In genomic region chr13:27922974-27923612, GRCh38 we compare ENCODE assay signal across 33 cellular contexts. TPM values are rescaled to one million over a fixed set of nuclear protein-coding genes. Genes with fewer than 3 reads are reported as not detected.
A peak's percentile ranks its signal among the peaks of the same experiment; 100 is the strongest.
DNase-seq lines count a peak whose midpoint lies in the region; ATAC-seq, FAIRE-seq and TF ChIP-seq lines count a peak whose summit lies in the region.
"Had no signal": no experiment of that assay in that cellular context is flagged by ENCODE, and none has a peak within 500 bp of the region (broad histone marks: within the 10 kb centered on the region; RNA-seq: fewer than 3 reads in every experiment).

No MANE protein-coding gene starts in this region.

- H2AFZ ChIP-seq in GM23338: no peak overlapping the region

- TF ChIP-seq POLR2A in Peyer's patch (IDR thresholded peaks at IDR 0.05): no peak

- H4K20me1 ChIP-seq in GM23338 (replicated peaks; ENCODE audit: insufficient read depth): peaks cover 55% of the 10 kb centered on the region

- no peaks in the 10 kb centered on the region for H3K9me3 Mint-ChIP-seq in activated CD8-positive, alpha-beta T cell treated with anti-CD3 and anti-CD28 coated beads, Interleukin-2, amount 10 ng/mL, durations not matched to agents 7 days and 5 days (ENCODE audit: insufficient read depth)
- no peaks in the 10 kb centered on the region for H3K9me3 Mint-ChIP-seq in activated CD8-positive, alpha-beta T cell treated with anti-CD3 and anti-CD28 coated beads for 36 hours
- H3K9me3 Mint-ChIP-seq in GM23338 (peaks cover 8% of the 10 kb centered on the region; the same call in 1 of the 3 replicates), endodermal cell (no peaks in the 10 kb centered on the region)
- H3K9me3 Mint-ChIP-seq: activated naive CD4-positive, alpha-beta T cell treated with anti-CD3 and anti-CD28 coated beads, Interleukin-2, amount 50 U/mL, for 72 hours; T-helper 1 cell treated with Interleukin-12 subunit alpha and Interleukin-12 subunit beta and Interleukin-4 antibody, amounts not matched to agents 30 μg/mL and 1 μg/mL, for 36 hours had no signal

- no peak for FAIRE-seq in pancreas (lab: Jason Lieb, UNC)
- FAIRE-seq: A204.1 had no signal

- H3K27ac ChIP-seq in GM23338 (ENCODE audit: low read depth): no peak overlapping the region
- no peak overlapping the region for H3K27ac ChIP-seq in endodermal cell (ENCODE audit: low read depth, low read length)
- H3K27ac ChIP-seq in pancreas: peak overlapping the region; percentile 32 to 87 (median 80)
- no peak overlapping the region for H3K27ac ChIP-seq in Peyer's patch
- H3K27ac ChIP-seq: heart right ventricle, right atrium auricular region, RWPE1, SK-N-MC, testis, uterus had no signal

- peaks cover 51% of the 10 kb centered on the region for H3F3A ChIP-seq in GM23338 (replicated peaks; ENCODE audit: low read depth)

- peak overlapping the region; percentile 61 for H3K27ac Mint-ChIP-seq in activated CD8-positive, alpha-beta T cell treated with anti-CD3 and anti-CD28 coated beads, Interleukin-2, amount 10 ng/mL, durations not matched to agents 7 days and 5 days
- H3K27ac Mint-ChIP-seq in activated CD8-positive, alpha-beta T cell treated with anti-CD3 and anti-CD28 coated beads for 36 hours: no peak overlapping the region
- no peak overlapping the region for H3K27ac Mint-ChIP-seq in GM23338
- H3K27ac Mint-ChIP-seq in endodermal cell: no peak overlapping the region
- H3K27ac Mint-ChIP-seq: CD8-positive, alpha-beta memory T cell had no signal

- no peaks in the 10 kb centered on the region for H3K79me2 ChIP-seq in GM23338 (replicated peaks; ENCODE audit: insufficient read depth)

- peaks cover 9% of the 10 kb centered on the region for H3K36me3 Mint-ChIP-seq in activated CD8-positive, alpha-beta T cell treated with anti-CD3 and anti-CD28 coated beads, Interleukin-2, amount 10 ng/mL, durations not matched to agents 7 days and 5 days (ENCODE audit: low read depth)
- no peaks in the 10 kb centered on the region for H3K36me3 Mint-ChIP-seq in activated CD8-positive, alpha-beta T cell treated with anti-CD3 and anti-CD28 coated beads for 36 hours (ENCODE audit: low read depth)
- H3K36me3 Mint-ChIP-seq in GM23338 (ENCODE audit: low read depth): no peaks in the 10 kb centered on the region; the same call in 2 of the 3 replicates
- H3K36me3 Mint-ChIP-seq in endodermal cell (ENCODE audit: low read depth): no peaks in the 10 kb centered on the region
- H3K36me3 Mint-ChIP-seq: CD8-positive, alpha-beta memory T cell had no signal

- CTCF ChIA-PET in activated CD8-positive, alpha-beta T cell treated with anti-CD3 and anti-CD28 coated beads, Interleukin-2, amount 10 ng/mL, durations not matched to agents 7 days and 5 days (lab: Charles Lee): interaction anchor here (1.6 kb wide), 1 partner anchor 61 kb away, joined by 4 read pairs; no protein-coding TSS in a partner anchor
- CTCF ChIA-PET in activated CD8-positive, alpha-beta T cell treated with anti-CD3 and anti-CD28 coated beads for 36 hours (lab: Charles Lee): interaction anchor here (2.5 kb wide), 1 partner anchor 31 kb away, joined by 16 read pairs; no protein-coding TSS in a partner anchor

- no peak overlapping the region for H3K9ac ChIP-seq in endodermal cell (ENCODE audit: extremely low read depth, low read length, poor library complexity, severe bottlenecking)

- H3K36me3 ChIP-seq in GM23338 (ENCODE audit: insufficient read depth) (no peaks in the 10 kb centered on the region), endodermal cell (ENCODE audit: control insufficient read depth, insufficient read depth, low read length) (no peaks in the 10 kb centered on the region), pancreas (peaks cover 0 to 6% (median 0%) of the 10 kb centered on the region in 3 donors), Peyer's patch (no peaks in the 10 kb centered on the region)
- H3K36me3 ChIP-seq: HAP-1, heart right ventricle, right atrium auricular region, uterus had no signal

- no peak for TF ChIP-seq CTCF in activated CD8-positive, alpha-beta T cell treated with anti-CD3 and anti-CD28 coated beads for 36 hours (IDR thresholded peaks at IDR 0.05)
- TF ChIP-seq CTCF in GM23338 (conservative IDR thresholded peaks at IDR 0.05; ENCODE audit: low read depth in 2 of 2): no peak
- no peak for TF ChIP-seq CTCF in endodermal cell (conservative IDR thresholded peaks at IDR 0.05)
- TF ChIP-seq CTCF in pancreas (IDR thresholded peaks at IDR 0.05): no peak
- no peak for TF ChIP-seq CTCF in Peyer's patch (IDR thresholded peaks at IDR 0.05)

- no peak for DNase-seq in activated CD8-positive, alpha-beta T cell treated with anti-CD3 and anti-CD28 coated beads, Interleukin-2, amount 10 ng/mL, durations not matched to agents 7 days and 5 days
- DNase-seq in activated CD8-positive, alpha-beta T cell treated with anti-CD3 and anti-CD28 coated beads for 36 hours: no peak
- peak; percentile 19 for DNase-seq in GM23338 (ENCODE audit: low spot score)
- DNase-seq in endodermal cell: peak; percentile 51
- no peak for DNase-seq in pancreas
- no peak for DNase-seq in NCI-H526 (lab: John Stamatoyannopoulos, UW)
- no peak for DNase-seq in Peyer's patch
- DNase-seq: activated CD4-positive, alpha-beta T cell treated with anti-CD3 and anti-CD28 coated beads, Interleukin-2, amount 50 U/mL, for 1 hour; AML-193; CD8-positive, alpha-beta memory T cell; heart right ventricle; left cardiac atrium; NCI-H1092; NCI-H187; NCI-H748 treated with DMSO at 0.1 percent for 48 hours; stimulated activated CD4-positive, alpha-beta T cell treated with anti-CD3 and anti-CD28 coated beads, Interleukin-4, amount 100 ng/mL, for 1 hour; stimulated activated naive CD4-positive, alpha-beta T cell; testis; uterus had no signal

- no peaks in the 10 kb centered on the region for H3K9me2 ChIP-seq in GM23338 (ENCODE audit: insufficient read depth)

- H3K27me3 Mint-ChIP-seq in activated CD8-positive, alpha-beta T cell treated with anti-CD3 and anti-CD28 coated beads, Interleukin-2, amount 10 ng/mL, durations not matched to agents 7 days and 5 days (ENCODE audit: low read depth): peaks cover 82% of the 10 kb centered on the region
- peaks cover 83% of the 10 kb centered on the region for H3K27me3 Mint-ChIP-seq in activated CD8-positive, alpha-beta T cell treated with anti-CD3 and anti-CD28 coated beads for 36 hours
- H3K27me3 Mint-ChIP-seq in GM23338 (ENCODE audit: insufficient read depth, low read depth, poor library complexity) (peaks cover 98% of the 10 kb centered on the region), endodermal cell (ENCODE audit: insufficient read depth) (peaks cover 99% of the 10 kb centered on the region)

- peaks cover 7% of the 10 kb centered on the region for H3K9me3 ChIP-seq in endodermal cell (ENCODE audit: control insufficient read depth, low read length)
- H3K9me3 ChIP-seq in pancreas: no peaks in the 10 kb centered on the region
- peaks cover 0 to 5% (median 0%) of the 10 kb centered on the region in 4 donors for H3K9me3 ChIP-seq in Peyer's patch
- H3K9me3 ChIP-seq: heart right ventricle, right atrium auricular region, testis, uterus had no signal

- H3K4me3 Mint-ChIP-seq in activated CD8-positive, alpha-beta T cell treated with anti-CD3 and anti-CD28 coated beads, Interleukin-2, amount 10 ng/mL, durations not matched to agents 7 days and 5 days: peak overlapping the region; percentile 20
- no peak overlapping the region for H3K4me3 Mint-ChIP-seq in activated CD8-positive, alpha-beta T cell treated with anti-CD3 and anti-CD28 coated beads for 36 hours
- H3K4me3 Mint-ChIP-seq in GM23338: peak overlapping the region; percentile 1; the same call in 1 of the 3 replicates
- no peak overlapping the region for H3K4me3 Mint-ChIP-seq in endodermal cell
- H3K4me3 Mint-ChIP-seq: T-helper 1 cell treated with Interleukin-12 subunit alpha and Interleukin-12 subunit beta and Interleukin-4 antibody, amounts not matched to agents 30 μg/mL and 1 μg/mL, for 36 hours had no signal

- peak overlapping the region; percentile 60 for H3K4me2 ChIP-seq in GM23338

- peaks cover 38% of the 10 kb centered on the region; the same call in 1 of the 2 replicates for H3K4me1 ChIP-seq in GM23338 (ENCODE audit: insufficient read depth)
- peaks cover 3% of the 10 kb centered on the region for H3K4me1 ChIP-seq in endodermal cell (ENCODE audit: control insufficient read depth, insufficient read depth, low read length)
- peaks cover 0 to 10% (median 0%) of the 10 kb centered on the region in 3 donors for H3K4me1 ChIP-seq in pancreas
- peaks cover 0 to 38% (median 9%) of the 10 kb centered on the region in 4 donors for H3K4me1 ChIP-seq in Peyer's patch
- H3K4me1 ChIP-seq: HAP-1 had no signal

- 13 to 16% methylated on average over 5 to 21 of the region's 21 CpGs for WGBS in endodermal cell (ENCODE audit: insufficient coverage in 1 of 2, insufficient read length in 1 of 2), 2 experiments
- WGBS in pancreas, 2 donors: 58 to 65% methylated on average over 21 of the region's 21 CpGs

- intact Hi-C loops in activated CD8-positive, alpha-beta T cell treated with anti-CD3 and anti-CD28 coated beads for 36 hours (cut with micrococcal nuclease): loop anchor here (10.0 kb wide), 1 partner anchor 128 kb away; the partner anchor contains the start of gene GSX1
- intact Hi-C loops in pancreas (cut with DNase I): no loop called here

- POLR2A ChIA-PET in activated CD8-positive, alpha-beta T cell treated with anti-CD3 and anti-CD28 coated beads, Interleukin-2, amount 10 ng/mL, durations not matched to agents 7 days and 5 days (lab: Charles Lee): no interaction called here
- POLR2A ChIA-PET in activated CD8-positive, alpha-beta T cell treated with anti-CD3 and anti-CD28 coated beads for 36 hours (lab: Charles Lee): interaction anchor here (1.5 kb wide), 1 partner anchor 53 kb away, joined by 3 read pairs; no protein-coding TSS in a partner anchor

- H3K4me3 ChIP-seq in GM23338 (peak overlapping the region; percentile 20; the same call in 1 of the 2 replicates), endodermal cell (ENCODE audit: low read length) (no peak overlapping the region), pancreas (peak overlapping the region in 3 of 4 donors; percentile 68 to 86 (median 83)), Peyer's patch (no peak overlapping the region)
- H3K4me3 ChIP-seq: HAP-1, heart right ventricle, right atrium auricular region, SK-N-MC, uterus had no signal

- H3K4me1 Mint-ChIP-seq in activated CD8-positive, alpha-beta T cell treated with anti-CD3 and anti-CD28 coated beads, Interleukin-2, amount 10 ng/mL, durations not matched to agents 7 days and 5 days (ENCODE audit: low read depth): peaks cover 26% of the 10 kb centered on the region
- peaks cover 48% of the 10 kb centered on the region for H3K4me1 Mint-ChIP-seq in activated CD8-positive, alpha-beta T cell treated with anti-CD3 and anti-CD28 coated beads for 36 hours (ENCODE audit: low read depth)
- H3K4me1 Mint-ChIP-seq in GM23338 (peaks cover 45% of the 10 kb centered on the region), endodermal cell (peaks cover 13% of the 10 kb centered on the region)

- H3K27me3 ChIP-seq in GM23338 (ENCODE audit: insufficient read depth) (peaks cover 100% of the 10 kb centered on the region), endodermal cell (ENCODE audit: control insufficient read depth, insufficient read depth, low read length, poor library complexity, severe bottlenecking) (peaks cover 100% of the 10 kb centered on the region), pancreas (no peaks in the 10 kb centered on the region), Peyer's patch (peaks cover 4 to 75% of the 10 kb centered on the region in 2 donors)
- H3K27me3 ChIP-seq: testis had no signal

- no peak for ATAC-seq in activated CD8-positive, alpha-beta T cell treated with anti-CD3 and anti-CD28 coated beads, Interleukin-2, amount 10 ng/mL, durations not matched to agents 7 days and 5 days
- no peak for ATAC-seq in activated CD8-positive, alpha-beta T cell treated with anti-CD3 and anti-CD28 coated beads for 36 hours
- no peak for ATAC-seq in GM23338
- no peak for ATAC-seq in pancreas
- no peak for ATAC-seq in GM19035 (IDR thresholded peaks at IDR 0.05; ENCODE audit: unreplicated experiment)
- ATAC-seq: activated naive CD4-positive, alpha-beta T cell treated with anti-CD3 and anti-CD28 coated beads, Interleukin-2, amount 50 U/mL, for 72 hours; heart right ventricle; left cardiac atrium had no signal

RNA-seq across cellular contexts. Expression of gene PDX1, which starts 3.3 kb away (rescaled TPM):
- total RNA-seq in activated CD8-positive, alpha-beta T cell treated with anti-CD3 and anti-CD28 coated beads, Interleukin-2, amount 10 ng/mL, durations not matched to agents 7 days and 5 days: not detected
- not detected for total RNA-seq in activated CD8-positive, alpha-beta T cell treated with anti-CD3 and anti-CD28 coated beads for 36 hours
- total RNA-seq in GM23338 (2014; rRNA removed; shearing (Covaris generic)): not detected in 2 replicates
- polyA plus RNA-seq in GM23338 (2016; fragmentation: Nextera tagmentation; extraction: Ambion mirVana) (not detected in 2 replicates), pancreas (10 to 100 TPM; 15.7 to 26.1 TPM)
- total RNA-seq in endodermal cell (not detected), pancreas (10 to 100 TPM in 5 of 6 donors, 1 to 10 TPM in 1; 8.0 to 17.1 (median 12.3) TPM), Peyer's patch (not detected)
- polyA plus RNA-seq in endodermal cell (2013, experiment 1 of 2): not detected
- not detected for polyA plus RNA-seq in endodermal cell (2013, experiment 2 of 2)
- total RNA-seq: activated naive CD4-positive, alpha-beta T cell treated with anti-CD3 and anti-CD28 coated beads, Interleukin-2, amount 50 U/mL, for 72 hours; CD8-positive, alpha-beta memory T cell; dermis microvascular lymphatic vessel endothelial cell; epithelial cell of proximal tubule; fibroblast of villous mesenchyme; heart right ventricle; left cardiac atrium; LHCN-M2; myocyte; osteocyte; right atrium auricular region; uterus had no signal
- polyA plus RNA-seq: CD8-positive, alpha-beta memory T cell; heart right ventricle had no signal

RNA-seq across cellular contexts. Expression of gene CDX2, which starts 46.0 kb away (rescaled TPM):
- not detected for total RNA-seq in activated CD8-positive, alpha-beta T cell treated with anti-CD3 and anti-CD28 coated beads, Interleukin-2, amount 10 ng/mL, durations not matched to agents 7 days and 5 days
- not detected for total RNA-seq in activated CD8-positive, alpha-beta T cell treated with anti-CD3 and anti-CD28 coated beads for 36 hours
- not detected in 2 replicates for total RNA-seq in GM23338 (2014; rRNA removed; shearing (Covaris generic))
- 0.12 TPM in 1 of 2 replicates, not detected in the other for polyA plus RNA-seq in GM23338 (2016; fragmentation: Nextera tagmentation; extraction: Ambion mirVana)
- not detected for total RNA-seq in endodermal cell
- 1.0 TPM for polyA plus RNA-seq in endodermal cell (2013, experiment 1 of 2)
- 0.58 TPM for polyA plus RNA-seq in endodermal cell (2013, experiment 2 of 2)
- total RNA-seq in pancreas: 1 to 10 TPM; 2.8 to 6.0 (median 4.8) TPM
- 1 to 10 TPM; 3.5 to 6.9 TPM for polyA plus RNA-seq in pancreas
- total RNA-seq in Peyer's patch: 100 to 1,000 TPM in 3 of 4 donors, 10 to 100 TPM in 1; 33.0 to 182 (median 136) TPM
- total RNA-seq: activated naive CD4-positive, alpha-beta T cell treated with anti-CD3 and anti-CD28 coated beads, Interleukin-2, amount 50 U/mL, for 72 hours; CD8-positive, alpha-beta memory T cell; dermis microvascular lymphatic vessel endothelial cell; epithelial cell of proximal tubule; fibroblast of villous mesenchyme; heart right ventricle; left cardiac atrium; LHCN-M2; myocyte; osteocyte; right atrium auricular region had no signal
- polyA plus RNA-seq: CD8-positive, alpha-beta memory T cell; heart right ventricle had no signal

Comparison
In these comparisons a context has a peak if more than half of its experiments do, and no peak if none do; other contexts are left out.
1. H3K4me3 Mint-ChIP-seq: peak in activated CD8-positive, alpha-beta T cell treated with anti-CD3 and anti-CD28 coated beads, Interleukin-2, amount 10 ng/mL, durations not matched to agents 7 days and 5 days (single experiment) and GM23338 (single experiment); none in activated CD8-positive, alpha-beta T cell treated with anti-CD3 and anti-CD28 coated beads for 36 hours (single experiment) and endodermal cell (single experiment).
2. DNase-seq: peak in GM23338 (single experiment) and endodermal cell (single experiment); none in activated CD8-positive, alpha-beta T cell treated with anti-CD3 and anti-CD28 coated beads, Interleukin-2, amount 10 ng/mL, durations not matched to agents 7 days and 5 days (single experiment), activated CD8-positive, alpha-beta T cell treated with anti-CD3 and anti-CD28 coated beads for 36 hours (single experiment), pancreas (0 of 6), NCI-H526 (0 of 2) and Peyer's patch (0 of 3).
3. H3K27ac ChIP-seq: peak in pancreas (4 of 4); none in GM23338 (single experiment), endodermal cell (single experiment) and Peyer's patch (0 of 4).
4. H3K4me3 ChIP-seq: peak in GM23338 (single experiment) and pancreas (3 of 4); none in endodermal cell (single experiment) and Peyer's patch (0 of 4).
5. RNA of gene CDX2, which starts 46.0 kb away (total RNA-seq): 33.0 to 182 TPM in Peyer's patch; 2.8 to 6.0 TPM in pancreas, not detected in endodermal cell, not detected in GM23338, not detected in activated CD8-positive, alpha-beta T cell treated with anti-CD3 and anti-CD28 coated beads, Interleukin-2, amount 10 ng/mL, durations not matched to agents 7 days and 5 days and not detected in activated CD8-positive, alpha-beta T cell treated with anti-CD3 and anti-CD28 coated beads for 36 hours; every median in the first group is over 4 times any median in the second.